ENCODE assay signal across 8 cellular contexts in genomic region chr5:96896806-96897205, GRCh38. TPM values are rescaled to one million over a fixed set of nuclear protein-coding genes. Genes with fewer than 3 reads are reported as not detected.
DNase-seq lines count a peak whose midpoint lies in the region; ATAC-seq and TF ChIP-seq lines count a peak whose summit lies in the region.

No MANE protein-coding gene starts in this region.

- no peaks in the 10 kb centered on the region for H3K4me1 ChIP-seq in mucosa of descending colon (ENCODE audit: low read depth)
- no peaks in the 10 kb centered on the region for H3K4me1 ChIP-seq in stomach
- no peaks in the 10 kb centered on the region for H3K4me1 ChIP-seq in vagina

- H3K36me3 ChIP-seq in mucosa of descending colon (ENCODE audit: low read depth), result no peaks in the 10 kb centered on the region
- H3K36me3 ChIP-seq in stomach, result peaks cover 10 to 94% (median 66%) of the 10 kb centered on the region in 4 donors
- H3K36me3 ChIP-seq in vagina, result peaks cover 0 to 6% of the 10 kb centered on the region in 2 donors

- no peak for TF ChIP-seq EP300 in stomach (IDR thresholded peaks at IDR 0.05)

- peak; percentile 93 for ATAC-seq in GM18868 (IDR thresholded peaks at IDR 0.05; ENCODE audit: unreplicated experiment)
- ATAC-seq in HG02610 (IDR thresholded peaks at IDR 0.05; ENCODE audit: unreplicated experiment), result peak; percentile 90
- peak; percentile 71 for ATAC-seq in mucosa of descending colon

- TF ChIP-seq CTCF in NB4 (IDR thresholded peaks at IDR 0.05; ENCODE audit: low read depth, low read length), result no peak
- TF ChIP-seq CTCF in mucosa of descending colon (IDR thresholded peaks at IDR 0.05), result no peak
- TF ChIP-seq CTCF in stomach (IDR thresholded peaks at IDR 0.05), result no peak
- TF ChIP-seq CTCF in vagina (IDR thresholded peaks at IDR 0.05), result no peak

- H3K9me3 ChIP-seq in mucosa of descending colon (no peaks in the 10 kb centered on the region), stomach (no peaks in the 10 kb centered on the region), vagina (no peaks in the 10 kb centered on the region)

- no peaks in the 10 kb centered on the region for H3K27me3 ChIP-seq in stomach
- H3K27me3 ChIP-seq in vagina, result no peaks in the 10 kb centered on the region

- WGBS in stomach, 5 donors, result 52 to 86% (median 74%) methylated on average over 3 of the region's 3 CpGs

- H3K27ac ChIP-seq in stomach (peak overlapping the region in 2 of 5 donors; percentile 22 to 38), vagina (no peak overlapping the region)

- DNase-seq in NB4 (ENCODE audit: low read depth), result peak; percentile 78
- DNase-seq in mucosa of descending colon, result no peak
- no peak for DNase-seq in posterior cingulate gyrus
- no peak for DNase-seq in stomach
- DNase-seq in vagina (ENCODE audit: extremely low spot score in 2 of 2), result no peak
- DNase-seq in DMS153 treated with DMSO at 0.1 percent for 48 hours (lab: John Stamatoyannopoulos, UW; ENCODE audit: unreplicated experiment), result no peak

- no peak for TF ChIP-seq POLR2A in NB4 (IDR thresholded peaks at IDR 0.05; ENCODE audit: extremely low read depth, insufficient read length)
- TF ChIP-seq POLR2A in stomach (IDR thresholded peaks at IDR 0.05), result no peak
- TF ChIP-seq POLR2A in vagina (IDR thresholded peaks at IDR 0.05), result no peak

- no peak overlapping the region for H3K4me3 ChIP-seq in NB4 (ENCODE audit: low read depth, low read length)
- H3K4me3 ChIP-seq in mucosa of descending colon, result no peak overlapping the region
- no peak overlapping the region for H3K4me3 ChIP-seq in stomach
- no peak overlapping the region for H3K4me3 ChIP-seq in vagina

- intact Hi-C loops in mucosa of descending colon (cut with DNase I, micrococcal nuclease), result no loop called here
- intact Hi-C loops in posterior cingulate gyrus (cut with DNase I), result no loop called here
- intact Hi-C loops in stomach (cut with DNase I; ENCODE audit: low total_unique reads), result no loop called here
- intact Hi-C loops in vagina (cut with DNase I), result no loop called here

RNA-seq across cellular contexts. Expression of gene ERAP2, which starts 20.5 kb away (rescaled TPM):
- total RNA-seq in mucosa of descending colon (10 to 100 TPM; 16.1 to 44.8 (median 19.5) TPM), stomach (10 to 100 TPM in 4 of 5 donors, 1 to 10 TPM in 1; 5.5 to 26.8 (median 16.7) TPM), vagina (16.5 TPM)
- 10 to 100 TPM in 1 of 3 donors, 1 to 10 TPM in 1, under 1 TPM in 1; 0.68 to 13.2 (median 1.2) TPM for polyA plus RNA-seq in stomach

RNA-seq across cellular contexts. Expression of gene LNPEP, which starts 39.1 kb away (rescaled TPM):
- 10 to 100 TPM; 32.3 to 54.7 (median 38.2) TPM for total RNA-seq in mucosa of descending colon
- 100 to 1,000 TPM in 1 of 5 donors, 10 to 100 TPM in 3, 1 to 10 TPM in 1; 8.1 to 160 (median 71.9) TPM for total RNA-seq in stomach
- polyA plus RNA-seq in stomach, result 1 to 10 TPM; 2.0 to 5.1 (median 2.4) TPM
- 33.9 TPM for total RNA-seq in vagina
